ENCODE assay signal across 9 cellular contexts in the genomic region with DNA sequence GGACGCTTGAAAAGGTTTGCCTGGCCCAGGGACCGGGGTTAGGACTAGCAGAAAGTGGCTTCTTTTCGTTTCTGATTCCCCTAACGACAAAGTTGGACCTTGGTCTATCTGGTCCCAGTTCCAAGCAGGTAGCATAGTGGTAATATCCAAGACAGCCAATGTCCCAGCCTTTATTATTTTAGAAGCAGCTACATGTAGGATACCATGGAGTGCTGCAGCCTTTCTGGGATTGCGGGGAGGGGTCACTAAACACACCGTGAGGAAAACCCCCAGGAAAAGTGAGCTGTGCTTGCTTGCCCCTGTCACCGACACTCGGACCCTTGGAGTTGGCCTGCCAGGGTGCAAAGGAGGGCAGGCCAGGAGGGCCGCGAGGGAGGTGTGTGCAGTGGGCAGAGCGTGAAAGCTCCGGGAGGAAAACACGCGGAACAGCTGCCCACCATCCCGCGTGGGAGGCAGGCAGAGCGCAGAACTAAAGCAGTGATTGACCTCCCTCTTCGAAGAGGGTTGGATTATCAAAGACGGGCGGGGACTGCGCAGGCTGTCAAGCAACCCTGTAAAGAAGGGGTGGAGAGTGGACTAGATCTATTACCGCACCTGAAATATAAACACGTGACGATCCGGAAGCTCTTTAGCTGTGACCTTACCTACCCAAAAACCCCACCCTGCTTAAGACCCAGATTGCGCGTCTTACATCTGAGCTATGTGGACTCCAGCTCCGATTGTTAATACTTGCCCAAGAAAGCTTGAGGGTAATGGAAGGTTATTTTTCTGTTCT. TPM values are rescaled to one million over a fixed set of nuclear protein-coding genes. Genes with fewer than 3 reads are reported as not detected.
A peak's percentile ranks its signal among the peaks of the same experiment; 100 is the strongest.
DNase-seq lines count a peak whose midpoint lies in the region; ATAC-seq, FAIRE-seq and TF ChIP-seq lines count a peak whose summit lies in the region.
"Had no signal": no experiment of that assay in that cellular context is flagged by ENCODE, and none has a peak within 500 bp of the region (broad histone marks: within the 10 kb centered on the region; RNA-seq: fewer than 3 reads in every experiment).

No MANE protein-coding gene starts in this region.

- no peaks in the 10 kb centered on the region for H3K27me3 Mint-ChIP-seq in CD8-positive, alpha-beta T cell (ENCODE audit: low read depth)

- intact Hi-C loops in CD8-positive, alpha-beta T cell (cut with DNase I, micrococcal nuclease) = loop anchor here in 1 of 2 experiments (5.0 kb wide), 2 partner anchors 315 to 835 kb away; a partner anchor contains a TSS
- intact Hi-C loops in posterior cingulate gyrus (cut with DNase I) = loop anchor here (2.0 kb wide), 1 partner anchor 57 kb away; no protein-coding TSS in a partner anchor

- H3K4me3 ChIP-seq in CD8-positive, alpha-beta T cell (ENCODE audit: low read depth, low read length) = peak overlapping the region; percentile 74
- peak overlapping the region; percentile 94 for H3K4me3 ChIP-seq in cardiac muscle cell

- peak overlapping the region; percentile 52 for H3K27ac ChIP-seq in CD8-positive, alpha-beta T cell (ENCODE audit: low read depth, low read length)
- H3K27ac ChIP-seq in cardiac muscle cell = peak overlapping the region; percentile 99

- H3K9me3 ChIP-seq in CD8-positive, alpha-beta T cell (ENCODE audit: low read length) = no peaks in the 10 kb centered on the region
- H3K9me3 ChIP-seq in cardiac muscle cell (ENCODE audit: low read depth) = no peaks in the 10 kb centered on the region

- H3K4me1 ChIP-seq in CD8-positive, alpha-beta T cell (ENCODE audit: insufficient read depth, low read length) = peaks cover 14% of the 10 kb centered on the region
- peaks cover 35% of the 10 kb centered on the region for H3K4me1 ChIP-seq in cardiac muscle cell (ENCODE audit: low read depth)

- peak overlapping the region; percentile 90 for H3K4me3 Mint-ChIP-seq in CD8-positive, alpha-beta T cell

- FAIRE-seq in RCC 7860 (lab: Jason Lieb, UNC) = no peak
- FAIRE-seq: TTC549 had no signal

- H3K4me1 Mint-ChIP-seq in CD8-positive, alpha-beta T cell (ENCODE audit: low read depth) = peaks cover 40% of the 10 kb centered on the region

- POLR2A ChIA-PET in CD8-positive, alpha-beta T cell (lab: Charles Lee) = interaction anchor here (0.9 to 1.1 kb wide), 2 partner anchors 10 to 686 kb away, joined by 3 read pairs; a partner anchor contains a TSS

- peak; percentile 76 for ATAC-seq in CD8-positive, alpha-beta T cell
- ATAC-seq in GM19372 (IDR thresholded peaks at IDR 0.05; ENCODE audit: low read depth, unreplicated experiment) = peak; percentile 50
- ATAC-seq in HG03457 (IDR thresholded peaks at IDR 0.05; ENCODE audit: unreplicated experiment) = peak; percentile 47
- peak; percentile 62 to 73 for ATAC-seq in activated naive CD4-positive, alpha-beta T cell treated with anti-CD3 and anti-CD28 coated beads, Interleukin-2, amount 50 U/mL, for 72 hours

- H3K36me3 Mint-ChIP-seq in CD8-positive, alpha-beta T cell = peaks cover 5% of the 10 kb centered on the region
- peaks cover 14 to 19% of the 10 kb centered on the region in 2 donors for H3K36me3 Mint-ChIP-seq in activated naive CD4-positive, alpha-beta T cell treated with anti-CD3 and anti-CD28 coated beads, Interleukin-2, amount 50 U/mL, for 72 hours

- H3K36me3 ChIP-seq in CD8-positive, alpha-beta T cell (ENCODE audit: insufficient read depth, low read length) = no peaks in the 10 kb centered on the region
- no peaks in the 10 kb centered on the region for H3K36me3 ChIP-seq in cardiac muscle cell

- no peak for TF ChIP-seq CTCF in CD8-positive, alpha-beta T cell (IDR thresholded peaks at IDR 0.05)
- TF ChIP-seq CTCF in cardiac muscle cell (IDR thresholded peaks at IDR 0.05; ENCODE audit: low read depth, low read length) = no peak

- DNase-seq in CD8-positive, alpha-beta T cell = peak; percentile 7 to 56 (median 33)
- DNase-seq in RCC 7860 (ENCODE audit: low spot score) (peak; percentile 24), cardiac muscle cell (ENCODE audit: low read depth in 1 of 2, low spot score in 1 of 2) (peak in 1 of 2 donors; percentile 36), posterior cingulate gyrus (peak in 9 of 10 donors; percentile 17 to 88 (median 31)), NCI-H2107 (lab: John Stamatoyannopoulos, UW) (no peak)
- peak; percentile 47 to 58 for DNase-seq in activated naive CD4-positive, alpha-beta T cell treated with anti-CD3 and anti-CD28 coated beads, Interleukin-2, amount 50 U/mL, for 72 hours (ENCODE audit: low spot score in 2 of 2)

- peaks cover 5% of the 10 kb centered on the region for H3K9me3 Mint-ChIP-seq in CD8-positive, alpha-beta T cell
- peaks cover 4 to 5% of the 10 kb centered on the region in 2 donors for H3K9me3 Mint-ChIP-seq in activated naive CD4-positive, alpha-beta T cell treated with anti-CD3 and anti-CD28 coated beads, Interleukin-2, amount 50 U/mL, for 72 hours

- CTCF ChIA-PET in CD8-positive, alpha-beta T cell (lab: Charles Lee) = no interaction called here

- H3K27me3 ChIP-seq in CD8-positive, alpha-beta T cell (ENCODE audit: insufficient read depth, low read length) = no peaks in the 10 kb centered on the region
- H3K27me3 ChIP-seq in cardiac muscle cell = no peaks in the 10 kb centered on the region

- peak overlapping the region; percentile 79 for H3K27ac Mint-ChIP-seq in CD8-positive, alpha-beta T cell
- H3K27ac Mint-ChIP-seq in activated naive CD4-positive, alpha-beta T cell treated with anti-CD3 and anti-CD28 coated beads, Interleukin-2, amount 50 U/mL, for 72 hours = peak overlapping the region; percentile 18 to 82

RNA-seq across cellular contexts. Expression of a gene that starts 0.6 kb away (rescaled TPM):
- 10 to 100 TPM; 15.0 to 19.8 TPM for total RNA-seq in CD8-positive, alpha-beta T cell
- 10 to 100 TPM; 16.1 to 17.7 TPM for total RNA-seq in activated naive CD4-positive, alpha-beta T cell treated with anti-CD3 and anti-CD28 coated beads, Interleukin-2, amount 50 U/mL, for 72 hours
- 43.5 and 56.7 TPM in 2 replicates for total RNA-seq in cardiac muscle cell
- polyA plus RNA-seq in cardiac muscle cell = 29.2 and 34.6 TPM in 2 replicates
